8 cellular contexts compared by ENCODE assay signal in the genomic region with DNA sequence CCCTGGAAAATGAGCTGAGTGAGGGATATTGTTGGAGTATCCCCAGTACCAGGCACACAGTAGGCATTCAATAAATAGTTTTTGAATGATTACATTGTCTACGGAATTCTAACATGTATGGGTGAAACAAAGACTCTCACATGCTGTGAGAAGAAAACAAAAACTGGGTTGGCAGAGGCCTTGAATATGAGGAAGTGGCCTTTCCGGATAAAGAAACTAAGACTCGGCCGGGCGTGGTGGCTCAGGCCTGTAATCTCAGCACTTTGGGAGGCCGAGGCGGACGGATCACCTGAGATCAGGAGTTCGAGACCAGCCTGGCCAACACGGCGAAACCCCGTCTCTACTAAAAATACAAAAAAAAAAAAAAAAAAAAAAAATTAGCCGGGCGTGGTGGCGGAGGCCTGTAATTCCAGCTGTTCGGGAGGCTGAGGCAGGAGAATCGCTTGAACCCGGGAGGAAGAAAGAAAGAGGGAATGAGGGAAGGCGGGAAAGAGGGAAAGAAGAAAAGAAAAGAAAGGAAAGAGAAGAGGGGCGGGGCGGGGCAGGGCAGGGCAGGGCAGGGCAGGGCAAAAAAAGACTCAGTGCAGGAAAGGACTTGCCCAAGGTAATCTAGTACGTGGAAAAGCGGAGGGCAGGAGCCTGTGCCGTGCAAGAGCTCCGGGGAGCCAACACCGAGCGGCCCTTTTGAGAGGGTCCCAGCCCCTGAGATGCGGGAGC. TPM values are rescaled to one million over a fixed set of nuclear protein-coding genes. Genes with fewer than 3 reads are reported as not detected.
A peak's percentile ranks its signal among the peaks of the same experiment; 100 is the strongest.
DNase-seq lines count a peak whose midpoint lies in the region; ATAC-seq lines count a peak whose summit lies in the region.

No MANE protein-coding gene starts in this region.

- peak overlapping the region; percentile 96 for H3K27ac ChIP-seq in ectodermal cell (ENCODE audit: insufficient read depth, low read depth, low read length, poor library complexity, severe bottlenecking)

- H3K36me3 ChIP-seq in ectodermal cell (ENCODE audit: control insufficient read depth, insufficient read depth, low read length) = no peaks in the 10 kb centered on the region

- no peaks in the 10 kb centered on the region for H3K27me3 Mint-ChIP-seq in naive B cell

- peak overlapping the region; percentile 91 for H3K4me3 ChIP-seq in ectodermal cell (ENCODE audit: insufficient read depth, low read depth, low read length)

- no peaks in the 10 kb centered on the region for H3K36me3 Mint-ChIP-seq in naive B cell

- H3K9me3 Mint-ChIP-seq in naive B cell = no peaks in the 10 kb centered on the region

- 58% methylated on average over 23 to 25 of the region's 28 CpGs for WGBS in ectodermal cell, 2 experiments

- H3K4me1 Mint-ChIP-seq in naive B cell = peaks cover 34 to 51% (median 41%) of the 10 kb centered on the region in 3 donors

- DNase-seq in GF-D8 (lab: John Stamatoyannopoulos, UW) (peak; percentile 46), RKO (ENCODE audit: low spot score) (peak; percentile 11), naive B cell (peak; percentile 53)

- H3K27me3 ChIP-seq in ectodermal cell (ENCODE audit: control insufficient read depth, insufficient read depth, low read length, poor library complexity, severe bottlenecking) = no peaks in the 10 kb centered on the region

- ATAC-seq in HG02678 (IDR thresholded peaks at IDR 0.05; ENCODE audit: unreplicated experiment) = peak; percentile 21
- peak; percentile 29 for ATAC-seq in naive B cell (ENCODE audit: low read depth in 2 of 2)
- no peak for ATAC-seq in GM18519 (IDR thresholded peaks at IDR 0.05; ENCODE audit: low FRiP score, unreplicated experiment)
- no peak for ATAC-seq in HG03039 (IDR thresholded peaks at IDR 0.05; ENCODE audit: unreplicated experiment)
- no peak for ATAC-seq in GM19397 (IDR thresholded peaks at IDR 0.05; ENCODE audit: unreplicated experiment)

- no peaks in the 10 kb centered on the region for H3K4me1 ChIP-seq in ectodermal cell (ENCODE audit: control insufficient read depth, insufficient read depth, low read length)

- no peaks in the 10 kb centered on the region for H3K9me3 ChIP-seq in ectodermal cell (ENCODE audit: control insufficient read depth, low read length)

- peak overlapping the region; percentile 96 to 99 (median 98) for H3K27ac Mint-ChIP-seq in naive B cell

- H3K4me3 Mint-ChIP-seq in naive B cell = peak overlapping the region; percentile 94 to 100 (median 100)

RNA-seq across cellular contexts. Expression of a gene that starts 0.7 kb away (rescaled TPM):
- polyA plus RNA-seq in ectodermal cell (2013, experiment 1 of 4) = 58.8 TPM
- 55.3 TPM for polyA plus RNA-seq in ectodermal cell (2013, experiment 2 of 4)
- 47.2 TPM for polyA plus RNA-seq in ectodermal cell (2013, experiment 3 of 4)
- polyA plus RNA-seq in ectodermal cell (2013, experiment 4 of 4) = 49.1 TPM
- polyA plus RNA-seq in naive B cell (ENCODE audit: low read depth in 6 of 6) = 10 to 100 TPM; 14.8 to 25.9 (median 22.0) TPM

RNA-seq across cellular contexts. Expression of a gene that starts 20.2 kb away (rescaled TPM):
- polyA plus RNA-seq in ectodermal cell (2013, experiment 1 of 4) = not detected
- not detected for polyA plus RNA-seq in ectodermal cell (2013, experiment 2 of 4)
- not detected for polyA plus RNA-seq in ectodermal cell (2013, experiment 3 of 4)
- polyA plus RNA-seq in ectodermal cell (2013, experiment 4 of 4) = not detected
- polyA plus RNA-seq in naive B cell (ENCODE audit: low read depth in 6 of 6) = under 1 TPM in 3 of 6 donors, not detected in 3; 0.16 to 0.21 (median 0.21) TPM

Comparison
In these comparisons a context has a peak if more than half of its experiments do, and no peak if none do; other contexts are left out.
1. ATAC-seq: peak in HG02678 (single experiment) and naive B cell (2 of 2); none in GM18519 (single experiment), HG03039 (single experiment) and GM19397 (single experiment).
2. Peak in every context shown above with its lines, with median percentiles within 50 percentile points of each other: DNase-seq.